ENCODE assay signal across 16 cellular contexts in genomic region chr6:55636406-55637102, GRCh38. TPM values are rescaled to one million over a fixed set of nuclear protein-coding genes. Genes with fewer than 3 reads are reported as not detected.
DNase-seq lines count a peak whose midpoint lies in the region; ATAC-seq, FAIRE-seq and TF ChIP-seq lines count a peak whose summit lies in the region.
"Had no signal": no experiment of that assay in that cellular context is flagged by ENCODE, and none has a peak within 500 bp of the region (broad histone marks: within the 10 kb centered on the region; RNA-seq: fewer than 3 reads in every experiment).

No MANE protein-coding gene starts in this region.

- H3K27me3 Mint-ChIP-seq in activated naive CD4-positive, alpha-beta T cell treated with anti-CD3 and anti-CD28 coated beads, Interleukin-2, amount 10 ng/mL, durations not matched to agents 7 days and 5 days: no peaks in the 10 kb centered on the region
- H3K27me3 Mint-ChIP-seq: CD4-positive, CD25-positive, alpha-beta regulatory T cell had no signal

- no peak for TF ChIP-seq CTCF in choroid plexus epithelial cell (conservative IDR thresholded peaks at IDR 0.05; ENCODE audit: low read depth, low read length)

- FAIRE-seq in H54 (lab: Jason Lieb, UNC): peak; percentile 60
- FAIRE-seq: HepG2, small intestine had no signal

- no peaks in the 10 kb centered on the region for H3K4me1 Mint-ChIP-seq in activated naive CD4-positive, alpha-beta T cell treated with anti-CD3 and anti-CD28 coated beads, Interleukin-2, amount 10 ng/mL, durations not matched to agents 7 days and 5 days
- H3K4me1 Mint-ChIP-seq: CD4-positive, CD25-positive, alpha-beta regulatory T cell had no signal

- no peak for DNase-seq in H54 (ENCODE audit: insufficient read length, low spot score)
- DNase-seq in NCI-H226: peak; percentile 53
- DNase-seq in choroid plexus epithelial cell (ENCODE audit: low read depth): peak; percentile 74
- peak; percentile 23 for DNase-seq in kidney tubule cell (ENCODE audit: low spot score)
- DNase-seq in OCI-M1 (lab: John Stamatoyannopoulos, UW): no peak
- no peak for DNase-seq in HT-29 (ENCODE audit: low spot score)
- DNase-seq in activated naive CD4-positive, alpha-beta T cell treated with anti-CD3 and anti-CD28 coated beads, Interleukin-2, amount 10 ng/mL, durations not matched to agents 7 days and 5 days: no peak
- DNase-seq: activated T-cell treated with anti-CD3 and anti-CD28 coated beads for 4 hours; CD4-positive, CD25-positive, alpha-beta regulatory T cell; NCI-H1105 treated with DMSO at 0.1 percent for 48 hours; small intestine had no signal

- CTCF ChIA-PET in activated naive CD4-positive, alpha-beta T cell treated with anti-CD3 and anti-CD28 coated beads, Interleukin-2, amount 10 ng/mL, durations not matched to agents 7 days and 5 days (lab: Charles Lee): no interaction called here

- no peak overlapping the region for H3K27ac Mint-ChIP-seq in activated naive CD4-positive, alpha-beta T cell treated with anti-CD3 and anti-CD28 coated beads, Interleukin-2, amount 10 ng/mL, durations not matched to agents 7 days and 5 days
- H3K27ac Mint-ChIP-seq: CD4-positive, CD25-positive, alpha-beta regulatory T cell had no signal

- H3K36me3 Mint-ChIP-seq in activated naive CD4-positive, alpha-beta T cell treated with anti-CD3 and anti-CD28 coated beads, Interleukin-2, amount 10 ng/mL, durations not matched to agents 7 days and 5 days: no peaks in the 10 kb centered on the region
- H3K36me3 Mint-ChIP-seq: CD4-positive, CD25-positive, alpha-beta regulatory T cell had no signal

- no peaks in the 10 kb centered on the region for H3K9me3 Mint-ChIP-seq in activated naive CD4-positive, alpha-beta T cell treated with anti-CD3 and anti-CD28 coated beads, Interleukin-2, amount 10 ng/mL, durations not matched to agents 7 days and 5 days
- H3K9me3 Mint-ChIP-seq: neural crest cell had no signal

- H3K4me3 Mint-ChIP-seq in activated naive CD4-positive, alpha-beta T cell treated with anti-CD3 and anti-CD28 coated beads, Interleukin-2, amount 10 ng/mL, durations not matched to agents 7 days and 5 days: no peak overlapping the region
- H3K4me3 Mint-ChIP-seq: CD4-positive, CD25-positive, alpha-beta regulatory T cell; neural crest cell had no signal

- ATAC-seq in GM18498 (IDR thresholded peaks at IDR 0.05; ENCODE audit: unreplicated experiment): no peak
- ATAC-seq: HepG2 had no signal

- no peak for TF ChIP-seq POLR2A in H54 (IDR thresholded peaks at IDR 0.05; ENCODE audit: low read depth, low read length)

- H3K4me3 ChIP-seq in choroid plexus epithelial cell (ENCODE audit: low read depth, low read length): no peak overlapping the region
- H3K4me3 ChIP-seq: lung, thoracic aorta had no signal

RNA-seq across cellular contexts. Expression of gene HMGCLL1, which starts 57.6 kb away (rescaled TPM):
- total RNA-seq in HT-29 (2014; rRNA removed; shearing (Covaris generic)): not detected in 2 replicates
- total RNA-seq: CD4-positive, CD25-positive, alpha-beta regulatory T cell; HepG2; thoracic aorta had no signal

Comparison
In these comparisons a context has a peak if more than half of its experiments do, and no peak if none do; other contexts are left out.
1. DNase-seq: peak in NCI-H226 (single experiment), choroid plexus epithelial cell (single experiment) and kidney tubule cell (single experiment); none in H54 (single experiment), OCI-M1 (single experiment), HT-29 (single experiment) and activated naive CD4-positive, alpha-beta T cell treated with anti-CD3 and anti-CD28 coated beads, Interleukin-2, amount 10 ng/mL, durations not matched to agents 7 days and 5 days (single experiment).